In the genomic region with DNA sequence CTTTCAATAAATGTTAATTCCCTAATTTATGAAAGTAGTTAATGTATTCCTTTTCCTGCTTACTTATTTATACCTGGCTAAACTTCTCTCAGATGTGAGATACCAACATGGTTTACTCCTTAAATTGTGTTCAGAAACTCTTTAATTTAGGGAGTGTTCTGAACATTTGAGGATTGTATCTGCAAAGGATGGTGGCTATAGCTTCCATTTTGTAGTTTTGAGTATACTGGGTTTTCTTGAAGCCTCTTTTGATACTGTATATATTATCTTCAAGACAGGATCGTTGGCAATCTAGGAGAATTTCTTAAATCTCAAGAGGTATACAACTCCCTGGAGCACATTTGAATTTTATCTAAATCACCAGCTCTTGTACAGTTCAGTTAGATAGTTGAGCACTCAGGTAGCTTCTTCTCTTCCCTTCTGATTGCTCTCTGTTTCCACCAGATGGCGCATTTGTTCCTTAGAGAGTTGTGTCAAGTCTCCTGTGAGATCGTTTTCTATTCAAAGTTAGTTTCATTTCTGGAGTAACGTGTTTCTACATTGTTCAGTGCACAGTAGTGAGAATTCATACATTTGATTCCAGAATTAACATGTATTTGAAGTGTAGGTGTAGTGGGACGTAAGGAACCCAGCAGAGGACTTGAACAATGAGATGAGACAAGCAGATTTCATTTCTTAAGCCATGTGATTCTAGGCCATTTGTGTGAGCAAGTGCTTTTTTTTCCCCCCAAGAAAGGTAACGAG, we compare ENCODE assay signal across 8 cellular contexts.
DNase-seq lines count a peak whose midpoint lies in the region; ATAC-seq and TF ChIP-seq lines count a peak whose summit lies in the region.
"Not testable (repeated sequence)": the region's sequence is repeated elsewhere in the genome, so short reads cannot be mapped to it uniquely, and the experiment has no call there.

No MANE protein-coding gene starts in this region.

- TF ChIP-seq CTCF in heart right ventricle (IDR thresholded peaks at IDR 0.05), result peak; percentile 34 to 73 (median 60)

- H3K27ac ChIP-seq in heart right ventricle, result peak overlapping the region in 1 of 10 donors; percentile 20
- H3K27ac ChIP-seq in rectal smooth muscle tissue (ENCODE audit: low read depth, low read length), result not testable (repeated sequence)

- not testable (repeated sequence) for H3K27me3 Mint-ChIP-seq in T-helper 17 cell

- not testable (repeated sequence) for H3K4me1 Mint-ChIP-seq in T-helper 17 cell

- not testable (repeated sequence) for H3K9ac ChIP-seq in rectal smooth muscle tissue (ENCODE audit: low read length)

- peaks cover 0 to 80% (median 0%) of the 10 kb centered on the region in 9 donors for H3K36me3 ChIP-seq in heart right ventricle
- H3K36me3 ChIP-seq in rectal smooth muscle tissue (ENCODE audit: control insufficient read depth, insufficient read depth, low read length), result not testable (repeated sequence)

- 10 to 14% methylated on average over 6 of the region's 6 CpGs for WGBS in heart right ventricle, 2 donors

- intact Hi-C loops in heart right ventricle (cut with DNase I), result loop anchor here in 7 of 10 donors (5.0 to 10.0 kb wide), 2 partner anchors 273 to 276 kb away; no protein-coding TSS in a partner anchor

- H3K36me3 Mint-ChIP-seq in T-helper 17 cell (ENCODE audit: low read depth), result not testable (repeated sequence)

- ATAC-seq in GM18867 (IDR thresholded peaks at IDR 0.05; ENCODE audit: unreplicated experiment) (peak; percentile 79), HG03045 (IDR thresholded peaks at IDR 0.05; ENCODE audit: unreplicated experiment) (peak; percentile 81), T-helper 17 cell (peak; percentile 95), heart right ventricle (peak; percentile 69 to 79 (median 73))

- not testable (repeated sequence) for H3K27me3 ChIP-seq in heart right ventricle; rectal smooth muscle tissue (ENCODE audit: control insufficient read depth, insufficient read depth, low read length)

- not testable (repeated sequence) for H3K4me1 ChIP-seq in heart right ventricle; rectal smooth muscle tissue (ENCODE audit: control insufficient read depth, insufficient read depth, low read length)

- not testable (repeated sequence) for H3K4me3 ChIP-seq in heart right ventricle
- H3K4me3 ChIP-seq in rectal smooth muscle tissue (ENCODE audit: low read length), result peak overlapping the region; percentile 24

- peak overlapping the region; percentile 93 for H3K27ac Mint-ChIP-seq in T-helper 17 cell

- DNase-seq in AML-193 (lab: John Stamatoyannopoulos, UW), result peak; percentile 31 to 44
- peak; percentile 3 for DNase-seq in NCI-H2029 treated with DMSO at 0.1 percent for 48 hours (lab: John Stamatoyannopoulos, UW)
- peak in 1 of 3 donors; percentile 12 for DNase-seq in T-helper 17 cell
- peak; percentile 54 for DNase-seq in astrocyte of the hippocampus (ENCODE audit: low read depth, low spot score)
- peak in 1 of 2 donors; percentile 40 for DNase-seq in heart right ventricle

- not testable (repeated sequence) for H3K9me3 ChIP-seq in T-helper 17 cell (ENCODE audit: control insufficient read depth, low read length, poor library complexity, severe bottlenecking); heart right ventricle

- H3K4me3 Mint-ChIP-seq in T-helper 17 cell, result peak overlapping the region; percentile 89
